ENCODE assay signal across 22 cellular contexts in the genomic region with DNA sequence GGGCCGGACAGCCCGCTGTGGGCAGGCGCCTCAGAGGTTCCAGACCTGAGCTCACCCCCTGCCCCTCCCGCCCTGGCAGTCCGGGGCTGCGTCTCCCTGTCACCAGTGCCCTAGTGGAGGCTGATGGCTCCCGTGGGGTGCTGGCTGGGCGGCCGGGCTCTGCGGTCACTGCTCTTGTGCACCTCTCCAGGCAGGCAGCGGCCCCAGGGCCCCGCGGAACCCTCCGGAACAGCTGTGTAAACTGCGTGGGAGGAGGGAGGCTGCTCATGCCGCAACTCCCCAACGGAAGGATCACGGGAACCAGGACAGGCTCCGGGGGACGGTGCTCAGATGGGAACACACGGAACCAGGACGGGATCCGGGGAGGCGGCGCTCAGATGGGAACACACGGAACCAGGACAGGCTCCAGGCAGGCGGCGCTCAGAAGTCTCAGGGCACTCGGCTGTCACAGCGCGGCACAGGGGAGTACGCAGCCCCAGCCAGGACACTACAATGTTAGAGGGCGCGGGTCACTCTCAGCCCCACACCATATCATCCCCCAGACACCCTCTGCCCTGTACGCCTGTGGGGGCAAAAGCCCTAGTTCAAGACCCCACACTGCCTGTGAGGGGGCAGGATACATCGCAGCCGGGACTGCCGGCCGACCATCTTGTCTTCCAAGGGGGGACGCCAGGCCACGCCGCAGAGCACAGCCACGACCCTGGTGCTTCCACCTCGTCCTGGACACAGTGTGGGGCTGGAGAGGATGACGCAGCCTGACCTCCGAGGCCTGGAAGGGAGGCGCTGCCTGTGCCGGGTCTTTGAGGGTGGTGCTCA.
"Had no signal": no experiment of that assay in that cellular context is flagged by ENCODE, and none has a peak within 500 bp of the region (broad histone marks: within the 10 kb centered on the region; RNA-seq: fewer than 3 reads in every experiment).

No MANE protein-coding gene starts in this region.

- DNase-seq: activated CD4-positive, alpha-beta memory T cell treated with anti-CD3 and anti-CD28 coated beads, Interleukin-2, amount 10 ng/mL, durations not matched to agents 7 days and 5 days; activated CD4-positive, alpha-beta T cell treated with anti-CD3 and anti-CD28 coated beads for 4 hours; activated CD8-positive, alpha-beta memory T cell treated with anti-CD3 and anti-CD28 coated beads, Interleukin-2, amount 10 ng/mL, durations not matched to agents 7 days and 5 days; activated naive CD4-positive, alpha-beta T cell treated with anti-CD3 and anti-CD28 coated beads for 36 hours; activated T-cell treated with anti-CD3 and anti-CD28 coated beads, Interleukin-2, amount 50 U/mL, for 24 hours; central memory CD4-positive, alpha-beta T cell; cortex of kidney; effector CD4-positive, alpha-beta T cell; gastrocnemius medialis; kidney glomerular epithelial cell; nephron progenitor cell; SK-N-SH; stimulated activated naive CD4-positive, alpha-beta T cell; T-cell; thyroid gland had no signal

- H3K4me2 ChIP-seq: SK-N-SH had no signal

- H3K4me3 Mint-ChIP-seq: activated CD4-positive, alpha-beta memory T cell treated with anti-CD3 and anti-CD28 coated beads, Interleukin-2, amount 10 ng/mL, durations not matched to agents 7 days and 5 days; activated CD8-positive, alpha-beta memory T cell treated with anti-CD3 and anti-CD28 coated beads, Interleukin-2, amount 10 ng/mL, durations not matched to agents 7 days and 5 days; activated naive CD4-positive, alpha-beta T cell treated with anti-CD3 and anti-CD28 coated beads for 36 hours; activated T-cell treated with anti-CD3 and anti-CD28 coated beads, Interleukin-2, amount 50 U/mL, for 24 hours; brain; mesothelial cell of epicardium; nephron progenitor cell; T-cell; WTC11 had no signal

- H3K36me3 Mint-ChIP-seq: activated CD8-positive, alpha-beta memory T cell treated with anti-CD3 and anti-CD28 coated beads, Interleukin-2, amount 10 ng/mL, durations not matched to agents 7 days and 5 days; WTC11 had no signal

- H3K27ac Mint-ChIP-seq: activated CD4-positive, alpha-beta memory T cell treated with anti-CD3 and anti-CD28 coated beads, Interleukin-2, amount 10 ng/mL, durations not matched to agents 7 days and 5 days; activated CD8-positive, alpha-beta memory T cell treated with anti-CD3 and anti-CD28 coated beads, Interleukin-2, amount 10 ng/mL, durations not matched to agents 7 days and 5 days; activated naive CD4-positive, alpha-beta T cell treated with anti-CD3 and anti-CD28 coated beads for 36 hours; activated T-cell treated with anti-CD3 and anti-CD28 coated beads, Interleukin-2, amount 50 U/mL, for 24 hours; activated T-helper 2 cell treated with anti-CD3 and anti-CD28 coated beads, Interferon-gamma antibody, Interleukin-2, Interleukin-4, amounts not matched to agents 10 μg/mL and 5 μg/mL and 100 μg/mL, durations not matched to agents 14 hours and 24 hours and 36 hours; brain; mesothelial cell of epicardium; progenitor cell of endocrine pancreas; T-cell had no signal

- H3K27me3 ChIP-seq: gastrocnemius medialis, heart right ventricle, thyroid gland had no signal

- H3K4me1 ChIP-seq: gastrocnemius medialis, heart right ventricle, thyroid gland had no signal

- H3K4me1 Mint-ChIP-seq: activated CD4-positive, alpha-beta memory T cell treated with anti-CD3 and anti-CD28 coated beads, Interleukin-2, amount 10 ng/mL, durations not matched to agents 7 days and 5 days; brain; mesothelial cell of epicardium; WTC11 had no signal

- H3K4me3 ChIP-seq: gastrocnemius medialis, heart right ventricle, lung, thyroid gland had no signal

- H3K27me3 Mint-ChIP-seq: activated CD4-positive, alpha-beta memory T cell treated with anti-CD3 and anti-CD28 coated beads, Interleukin-2, amount 10 ng/mL, durations not matched to agents 7 days and 5 days; activated CD8-positive, alpha-beta memory T cell treated with anti-CD3 and anti-CD28 coated beads, Interleukin-2, amount 10 ng/mL, durations not matched to agents 7 days and 5 days; activated T-cell treated with anti-CD3 and anti-CD28 coated beads, Interleukin-2, amount 50 U/mL, for 24 hours; progenitor cell of endocrine pancreas; T-cell had no signal

- H3K9me3 Mint-ChIP-seq: activated CD4-positive, alpha-beta memory T cell treated with anti-CD3 and anti-CD28 coated beads, Interleukin-2, amount 10 ng/mL, durations not matched to agents 7 days and 5 days; activated naive CD4-positive, alpha-beta T cell treated with anti-CD3 and anti-CD28 coated beads for 36 hours; activated T-cell treated with anti-CD3 and anti-CD28 coated beads, Interleukin-2, amount 50 U/mL, for 24 hours; activated T-helper 2 cell treated with anti-CD3 and anti-CD28 coated beads, Interferon-gamma antibody, Interleukin-2, Interleukin-4, amounts not matched to agents 10 μg/mL and 5 μg/mL and 100 μg/mL, durations not matched to agents 14 hours and 24 hours and 36 hours; brain; mesothelial cell of epicardium; nephron progenitor cell; T-cell; WTC11 had no signal

- H3K9me3 ChIP-seq: gastrocnemius medialis, heart right ventricle, SK-N-SH, thyroid gland had no signal

- H3K27ac ChIP-seq: gastrocnemius medialis, heart right ventricle, thyroid gland had no signal

- H3K9ac ChIP-seq: SK-N-SH had no signal
